In the genomic region with DNA sequence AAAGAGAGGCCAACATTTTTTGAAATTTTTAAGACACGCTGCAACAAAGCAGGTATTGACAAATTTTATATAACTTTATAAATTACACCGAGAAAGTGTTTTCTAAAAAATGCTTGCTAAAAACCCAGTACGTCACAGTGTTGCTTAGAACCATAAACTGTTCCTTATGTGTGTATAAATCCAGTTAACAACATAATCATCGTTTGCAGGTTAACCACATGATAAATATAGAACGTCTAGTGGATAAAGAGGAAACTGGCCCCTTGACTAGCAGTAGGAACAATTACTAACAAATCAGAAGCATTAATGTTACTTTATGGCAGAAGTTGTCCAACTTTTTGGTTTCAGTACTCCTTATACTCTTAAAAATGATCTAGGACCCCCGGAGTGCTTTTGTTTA, we compare ENCODE assay signal across 8 cellular contexts.
DNase-seq lines count a peak whose midpoint lies in the region; ATAC-seq and TF ChIP-seq lines count a peak whose summit lies in the region.

No MANE protein-coding gene starts in this region.

- peaks cover 10% of the 10 kb centered on the region for H3K4me1 Mint-ChIP-seq in central memory CD8-positive, alpha-beta T cell
- H3K4me1 Mint-ChIP-seq in nephron progenitor cell, result peaks cover 4% of the 10 kb centered on the region

- TF ChIP-seq CTCF in DND-41 (IDR thresholded peaks at IDR 0.05; ENCODE audit: borderline replicate concordance, extremely low read depth, low read length, poor library complexity, severe bottlenecking) (no peak), nephron progenitor cell (IDR thresholded peaks at IDR 0.05) (no peak)

- H2AFZ ChIP-seq in DND-41 (ENCODE audit: low read depth, low read length), result peak overlapping the region; percentile 100

- H3K27me3 ChIP-seq in DND-41 (ENCODE audit: insufficient read depth, low read length, poor library complexity), result no peaks in the 10 kb centered on the region

- peak overlapping the region; percentile 100 for H3K27ac ChIP-seq in DND-41 (ENCODE audit: low read length)

- H3K27ac Mint-ChIP-seq in central memory CD8-positive, alpha-beta T cell (ENCODE audit: low read depth), result no peak overlapping the region
- H3K27ac Mint-ChIP-seq in nephron progenitor cell, result no peak overlapping the region

- peak overlapping the region; percentile 81 to 85 for H3K4me3 ChIP-seq in DND-41 (ENCODE audit: low read depth in 1 of 2, low read length in 2 of 2)

- no peaks in the 10 kb centered on the region for H3K9me3 Mint-ChIP-seq in central memory CD8-positive, alpha-beta T cell
- H3K9me3 Mint-ChIP-seq in nephron progenitor cell, result no peaks in the 10 kb centered on the region

- peaks cover 18% of the 10 kb centered on the region for H3K36me3 Mint-ChIP-seq in central memory CD8-positive, alpha-beta T cell (ENCODE audit: insufficient read depth)
- H3K36me3 Mint-ChIP-seq in nephron progenitor cell (ENCODE audit: low read depth), result peaks cover 30% of the 10 kb centered on the region

- H3K79me2 ChIP-seq in DND-41 (ENCODE audit: insufficient read depth, low read length), result peaks cover 57% of the 10 kb centered on the region

- H3K4me1 ChIP-seq in DND-41 (ENCODE audit: insufficient read depth, low read length), result peaks cover 49% of the 10 kb centered on the region

- peak overlapping the region; percentile 100 for H3K9ac ChIP-seq in DND-41 (ENCODE audit: low read depth, low read length)

- H3K36me3 ChIP-seq in DND-41 (ENCODE audit: insufficient read depth, low read length), result peaks cover 32% of the 10 kb centered on the region

- H3K27me3 Mint-ChIP-seq in central memory CD8-positive, alpha-beta T cell, result no peaks in the 10 kb centered on the region
- peaks cover 4% of the 10 kb centered on the region for H3K27me3 Mint-ChIP-seq in nephron progenitor cell (ENCODE audit: low read depth, poor library complexity)

- DNase-seq in DND-41 (no peak), NCI-H69 (lab: John Stamatoyannopoulos, UW) (peak; percentile 10), nephron progenitor cell (no peak), ecto neural progenitor cell (ENCODE audit: low spot score) (no peak), glomerular visceral epithelial cell (ENCODE audit: extremely low spot score) (no peak)
- no peak for DNase-seq in central memory CD8-positive, alpha-beta T cell (ENCODE audit: low spot score in 2 of 2)

- peak overlapping the region; percentile 91 for H3K4me2 ChIP-seq in DND-41 (ENCODE audit: insufficient read depth, low read length)

- ATAC-seq in DND-41 (ENCODE audit: insufficient read depth, low read depth) (no peak), GM18858 (IDR thresholded peaks at IDR 0.05; ENCODE audit: unreplicated experiment) (no peak), HG03342 (IDR thresholded peaks at IDR 0.05; ENCODE audit: unreplicated experiment) (no peak)
- no peak for ATAC-seq in central memory CD8-positive, alpha-beta T cell (replicated peaks; ENCODE audit: extremely low read depth, poor library complexity, severe bottlenecking)

- peak overlapping the region; percentile 91 for H3K4me3 Mint-ChIP-seq in central memory CD8-positive, alpha-beta T cell
- peak overlapping the region; percentile 91 for H3K4me3 Mint-ChIP-seq in nephron progenitor cell

- no peaks in the 10 kb centered on the region for H4K20me1 ChIP-seq in DND-41 (ENCODE audit: insufficient read depth, low read length)

- no peaks in the 10 kb centered on the region for H3K9me3 ChIP-seq in DND-41 (ENCODE audit: insufficient read depth, low read length, severe bottlenecking)
